Comparison of ENCODE assay signal across 16 cellular contexts in the genomic region with DNA sequence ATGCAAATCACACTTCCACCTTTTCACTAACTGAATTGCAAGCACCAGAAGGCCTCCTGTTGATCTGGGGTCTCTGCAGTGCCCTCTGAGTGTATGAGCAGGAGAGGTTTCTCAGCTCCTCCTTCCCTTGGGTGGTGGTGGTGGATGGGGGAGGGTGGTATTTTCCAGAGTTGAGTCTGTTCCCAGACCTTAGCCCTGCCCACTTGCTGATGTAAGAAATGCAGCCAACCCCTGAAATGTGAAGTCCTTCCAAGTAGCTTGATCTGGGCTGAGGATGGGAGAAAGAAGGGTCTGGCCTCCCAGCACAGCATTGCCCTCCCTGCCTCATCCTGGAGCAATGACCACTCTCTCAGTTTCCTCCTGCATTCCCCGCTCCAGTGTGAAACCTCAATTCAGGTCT. TPM values are rescaled to one million over a fixed set of nuclear protein-coding genes. Genes with fewer than 3 reads are reported as not detected.
DNase-seq lines count a peak whose midpoint lies in the region; ATAC-seq and TF ChIP-seq lines count a peak whose summit lies in the region.
"Had no signal": no experiment of that assay in that cellular context is flagged by ENCODE, and none has a peak within 500 bp of the region (broad histone marks: within the 10 kb centered on the region; RNA-seq: fewer than 3 reads in every experiment).

No MANE protein-coding gene starts in this region.

- H3K27me3 Mint-ChIP-seq in stimulated activated naive B cell treated with anti-CD40 and anti-IgM and Interleukin-4, amounts not matched to agents 10 μg/mL and 1 μg/mL and 100 μg/mL, for 72 hours = peaks cover 53 to 71% of the 10 kb centered on the region in 2 donors

- ATAC-seq in stimulated activated naive B cell treated with anti-CD40 and anti-IgM and Interleukin-4, amounts not matched to agents 10 μg/mL and 1 μg/mL and 100 μg/mL, for 72 hours (replicated peaks) = no peak

- H3K4me1 Mint-ChIP-seq in stimulated activated naive B cell treated with anti-CD40 and anti-IgM and Interleukin-4, amounts not matched to agents 10 μg/mL and 1 μg/mL and 100 μg/mL, for 72 hours = peaks cover 29 to 35% of the 10 kb centered on the region in 2 donors

- H3K4me2 ChIP-seq in fibroblast of lung (ENCODE audit: extremely low read depth, insufficient read depth, low read length) = no peak overlapping the region

- POLR2A ChIA-PET in RWPE1 (lab: Yijun Ruan, JAX; ENCODE audit: low non-redundant PET) = no interaction called here

- H3K9me3 ChIP-seq in fibroblast of lung (ENCODE audit: control insufficient read depth, insufficient read depth, low read depth, low read length) = no peaks in the 10 kb centered on the region
- H3K9me3 ChIP-seq: Caco-2, esophagus squamous epithelium had no signal

- H4K20me1 ChIP-seq in fibroblast of lung (ENCODE audit: control insufficient read depth, extremely low read depth, insufficient read depth, low read length) = no peaks in the 10 kb centered on the region

- H3K9me3 Mint-ChIP-seq in stimulated activated naive B cell treated with anti-CD40 and anti-IgM and Interleukin-4, amounts not matched to agents 10 μg/mL and 1 μg/mL and 100 μg/mL, for 72 hours = no peaks in the 10 kb centered on the region
- H3K9me3 Mint-ChIP-seq: neural crest cell, type B pancreatic cell had no signal

- CTCF ChIA-PET in RWPE1 (lab: Yijun Ruan, JAX) = interaction anchor here (0.7 to 2.0 kb wide), 6 partner anchors 8 to 280 kb away, joined by 3 to 8 read pairs (median 3); no protein-coding TSS in a partner anchor

- no peaks in the 10 kb centered on the region for H3K36me3 ChIP-seq in fibroblast of lung (ENCODE audit: control insufficient read depth, insufficient read depth, low read length)
- H3K36me3 ChIP-seq: esophagus squamous epithelium had no signal

- H3K79me2 ChIP-seq in fibroblast of lung (ENCODE audit: control insufficient read depth, insufficient read depth, low read length) = no peaks in the 10 kb centered on the region

- H3K27me3 ChIP-seq in fibroblast of lung (ENCODE audit: control insufficient read depth, insufficient read depth, low read length) = no peaks in the 10 kb centered on the region

- H3K4me3 ChIP-seq in fibroblast of lung (replicated peaks in 1 of 4; ENCODE audit: control extremely low read depth in 1 of 4, insufficient read depth in 1 of 4, low read depth in 3 of 4, low read length in 4 of 4) (no peak overlapping the region), skeletal muscle cell (ENCODE audit: low read depth, low read length) (no peak overlapping the region)

- TF ChIP-seq CTCF in RWPE1 (conservative IDR thresholded peaks at IDR 0.05; ENCODE audit: low read depth) (no peak), fibroblast of lung (conservative IDR thresholded peaks at IDR 0.05 in 1 of 2, IDR thresholded peaks at IDR 0.05 in 1 of 2; ENCODE audit: low read depth in 1 of 2, low read length in 2 of 2) (no peak)

- H3K27ac Mint-ChIP-seq in stimulated activated naive B cell treated with anti-CD40 and anti-IgM and Interleukin-4, amounts not matched to agents 10 μg/mL and 1 μg/mL and 100 μg/mL, for 72 hours = no peak overlapping the region

- no peak overlapping the region for H2AFZ ChIP-seq in fibroblast of lung (ENCODE audit: low read length)

- H3K4me3 Mint-ChIP-seq in stimulated activated naive B cell treated with anti-CD40 and anti-IgM and Interleukin-4, amounts not matched to agents 10 μg/mL and 1 μg/mL and 100 μg/mL, for 72 hours = no peak overlapping the region

- DNase-seq in NCI-H2227 (lab: John Stamatoyannopoulos, UW; ENCODE audit: unreplicated experiment) (peak; percentile 14), NCI-H2227 treated with DMSO at 0.1 percent for 48 hours (lab: John Stamatoyannopoulos, UW) (no peak), RWPE1 (ENCODE audit: low spot score) (peak; percentile 36), fibroblast of lung (ENCODE audit: low read depth in 2 of 2) (peak; percentile 56 to 59), skeletal muscle cell (ENCODE audit: low read depth) (peak; percentile 53), DMS79 treated with DMSO at 0.1 percent for 48 hours (lab: John Stamatoyannopoulos, UW) (no peak), NCI-H1048 (lab: John Stamatoyannopoulos, UW) (no peak)
- DNase-seq in stimulated activated naive B cell treated with anti-CD40 and anti-IgM and Interleukin-4, amounts not matched to agents 10 μg/mL and 1 μg/mL and 100 μg/mL, for 72 hours = no peak
- DNase-seq: activated naive CD4-positive, alpha-beta T cell treated with anti-CD3 and anti-CD28 coated beads, Interleukin-2, amount 50 U/mL, for 16 hours; Caco-2; esophagus squamous epithelium; kidney; NCI-H524 had no signal

- peaks cover 2% of the 10 kb centered on the region for H3K4me1 ChIP-seq in fibroblast of lung (ENCODE audit: control insufficient read depth, extremely low read depth, insufficient read depth, low read length)
- H3K4me1 ChIP-seq: Caco-2 had no signal

- no peak overlapping the region for H3K9ac ChIP-seq in fibroblast of lung (ENCODE audit: insufficient read depth, low read length)

- H3K27ac ChIP-seq in RWPE1 (peak overlapping the region; percentile 64), fibroblast of lung (ENCODE audit: insufficient read depth, low read length) (no peak overlapping the region)
- H3K27ac ChIP-seq: 22Rv1, esophagus squamous epithelium had no signal

- peaks cover 1 to 3% of the 10 kb centered on the region in 2 donors for H3K36me3 Mint-ChIP-seq in stimulated activated naive B cell treated with anti-CD40 and anti-IgM and Interleukin-4, amounts not matched to agents 10 μg/mL and 1 μg/mL and 100 μg/mL, for 72 hours
- H3K36me3 Mint-ChIP-seq: type B pancreatic cell had no signal

RNA-seq across cellular contexts. Expression of a gene that starts 6.3 kb away (rescaled TPM):
- 0.51 and 0.83 TPM in 2 replicates for total RNA-seq in fibroblast of lung
- 0.08 and 0.19 TPM in 2 replicates for polyA plus RNA-seq in fibroblast of lung
- 0.45 and 0.63 TPM in 2 replicates for polyA plus RNA-seq in fibroblast of lung (2012)
- polyA minus RNA-seq in fibroblast of lung (ENCODE audit: low replicate concordance) = 0.12 and 0.19 TPM in 2 replicates

RNA-seq across cellular contexts. Expression of a gene that starts 15.4 kb away (rescaled TPM):
- total RNA-seq in fibroblast of lung = not detected in 2 replicates
- 0.03 TPM in 1 of 2 replicates, not detected in the other for polyA plus RNA-seq in fibroblast of lung
- not detected in 2 replicates for polyA plus RNA-seq in fibroblast of lung (2012)
- polyA minus RNA-seq in fibroblast of lung (ENCODE audit: low replicate concordance) = not detected in 2 replicates
- total RNA-seq: Caco-2, esophagus squamous epithelium, kidney had no signal

Comparison
In these comparisons a context has a peak if more than half of its experiments do, and no peak if none do; other contexts are left out.
1. DNase-seq: peak in NCI-H2227 (single experiment), RWPE1 (single experiment), fibroblast of lung (2 of 2) and skeletal muscle cell (single experiment); none in NCI-H2227 treated with DMSO at 0.1 percent for 48 hours (single experiment), stimulated activated naive B cell treated with anti-CD40 and anti-IgM and Interleukin-4, amounts not matched to agents 10 μg/mL and 1 μg/mL and 100 μg/mL, for 72 hours (single experiment), DMS79 treated with DMSO at 0.1 percent for 48 hours (single experiment) and NCI-H1048 (single experiment).